Comparison of ENCODE assay signal across 12 cellular contexts in genomic region chr16:59604331-59604730, GRCh38.
"Had no signal": no experiment of that assay in that cellular context is flagged by ENCODE, and none has a peak within 500 bp of the region (broad histone marks: within the 10 kb centered on the region; RNA-seq: fewer than 3 reads in every experiment).

No MANE protein-coding gene starts in this region.

- H3K9ac ChIP-seq: parathyroid adenoma had no signal

- H2AFZ ChIP-seq: parathyroid adenoma had no signal

- H3K36me3 ChIP-seq: adrenal gland, lower lobe of right lung, upper lobe of left lung had no signal

- DNase-seq: activated B cell treated with CpG ODN at 0.5 μM for 24 hours; activated CD4-positive, alpha-beta T cell treated with anti-CD3 and anti-CD28 coated beads, Interleukin-2, amount 10 ng/mL, durations not matched to agents 24 days and 14 days; activated naive CD4-positive, alpha-beta T cell treated with anti-CD3 and anti-CD28 coated beads for 36 hours; adrenal gland; hypothalamus; lower lobe of right lung; naive B cell; stimulated activated CD4-positive, alpha-beta T cell treated with anti-CD3 and anti-CD28 coated beads, Interleukin-15, amount 100 ng/mL, for 24 hours; stimulated activated CD4-positive, alpha-beta T cell treated with anti-CD3 and anti-CD28 coated beads, Interleukin-4, amount 100 ng/mL, for 24 hours; upper lobe of left lung had no signal

- ATAC-seq: activated T-helper 17 cell treated with anti-CD3 and anti-CD28 coated beads, Interleukin-2, amount 50 U/mL, for 72 hours; lower lobe of right lung had no signal

- H3K79me2 ChIP-seq: parathyroid adenoma had no signal

- H3K27ac ChIP-seq: adrenal gland, lower lobe of right lung, parathyroid adenoma, upper lobe of left lung had no signal

- H3K27me3 ChIP-seq: adrenal gland, upper lobe of left lung had no signal

- H3K4me3 ChIP-seq: adrenal gland, lower lobe of right lung, upper lobe of left lung had no signal

- H3K9me3 ChIP-seq: adrenal gland, lower lobe of right lung, upper lobe of left lung had no signal

- H3K4me1 ChIP-seq: adrenal gland, lower lobe of right lung, parathyroid adenoma, upper lobe of left lung had no signal
